Comparison of ENCODE assay signal across 2 cellular contexts in genomic region chr14:58191763-58192596, GRCh38.
TF ChIP-seq lines count a peak whose summit lies in the region.

No MANE protein-coding gene starts in this region.

TF ChIP-seq in HepG2, 621 proteins besides CTCF, POLR2A, EP300 and RAD21:
- TF ChIP-seq PAXIP1 (CRISPR knock-in tag; conservative IDR thresholded peaks at IDR 0.05) (peak; percentile 33; the same call in 1 of the 2 replicates), ZNF740 (CRISPR knock-in tag; IDR thresholded peaks at IDR 0.05) (no peak), TFAP4 (IDR thresholded peaks at IDR 0.05; ENCODE audit: borderline replicate concordance, low read depth) (peak; percentile 50; the same call in 1 of the 2 replicates)

TF ChIP-seq in SK-N-SH, 30 proteins besides CTCF, POLR2A, EP300 and RAD21:
- TF ChIP-seq TAF1 (IDR thresholded peaks at IDR 0.05; ENCODE audit: borderline replicate concordance, low read depth, low read length) (no peak), MAX (IDR thresholded peaks at IDR 0.05; ENCODE audit: low read depth) (no peak), FOSL2 (IDR thresholded peaks at IDR 0.05; ENCODE audit: borderline replicate concordance, low read depth) (no peak), RCOR1 (IDR thresholded peaks at IDR 0.05; ENCODE audit: low read length) (no peak), TCF12 (IDR thresholded peaks at IDR 0.05) (no peak), EZH2phosphoT487 (IDR thresholded peaks at IDR 0.05; ENCODE audit: borderline replicate concordance, low read depth) (no peak), ZBTB33 (IDR thresholded peaks at IDR 0.05; ENCODE audit: borderline replicate concordance, low read depth) (no peak), SIN3A (IDR thresholded peaks at IDR 0.05; ENCODE audit: borderline replicate concordance, low read depth, low read length) (no peak), RXRA (IDR thresholded peaks at IDR 0.05; ENCODE audit: borderline replicate concordance, low read depth) (no peak), GATA2 (CRISPR knock-in tag; IDR thresholded peaks at IDR 0.05) (no peak), RFX5 (IDR thresholded peaks at IDR 0.05; ENCODE audit: low read length) (no peak), MXI1 (IDR thresholded peaks at IDR 0.05; ENCODE audit: low read depth, low read length) (no peak), MEF2A (IDR thresholded peaks at IDR 0.05; ENCODE audit: borderline replicate concordance, low read depth) (no peak)
